8 cellular contexts compared by ENCODE assay signal in the genomic region with DNA sequence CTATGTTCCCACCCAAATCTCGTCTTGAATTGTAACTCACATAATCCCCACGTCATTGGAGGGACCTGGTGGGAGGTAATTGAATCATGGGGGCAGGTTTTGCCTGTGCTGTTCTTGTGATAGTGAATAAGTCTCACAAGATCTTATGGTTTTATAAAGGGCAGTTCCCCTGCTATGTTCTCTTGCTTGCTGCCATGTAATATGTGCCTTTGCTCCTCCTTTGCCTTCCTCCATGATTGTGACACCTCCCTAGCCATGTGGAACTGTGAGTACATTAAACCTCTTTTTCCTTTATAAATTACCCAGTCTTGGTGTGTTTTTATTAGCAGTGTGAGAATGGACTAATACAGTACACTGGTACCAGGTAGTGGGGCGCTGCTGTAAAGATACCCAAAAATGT.
"Had no signal": no experiment of that assay in that cellular context is flagged by ENCODE, and none has a peak within 500 bp of the region (broad histone marks: within the 10 kb centered on the region; RNA-seq: fewer than 3 reads in every experiment).

No MANE protein-coding gene starts in this region.

- FAIRE-seq: G401.6, GM12878, GM12891, GM12892, GM18507, GM19239 had no signal

- ATAC-seq: GM12878 had no signal

- H3K4me3 ChIP-seq: GM12878 had no signal

- DNase-seq: GDM1, GF-D8 had no signal
